ENCODE assay signal across 21 cellular contexts in genomic region chr7:78345293-78345692, GRCh38.
DNase-seq lines count a peak whose midpoint lies in the region; ATAC-seq, FAIRE-seq and TF ChIP-seq lines count a peak whose summit lies in the region.
"Had no signal": no experiment of that assay in that cellular context is flagged by ENCODE, and none has a peak within 500 bp of the region (broad histone marks: within the 10 kb centered on the region; RNA-seq: fewer than 3 reads in every experiment).

No MANE protein-coding gene starts in this region.

- FAIRE-seq in kidney (lab: Jason Lieb, UNC), result no peak
- FAIRE-seq: G401.6, GM12892, GM19239, HepG2, HTR-8/SVneo had no signal

- no peak overlapping the region for H3K4me2 ChIP-seq in SK-N-SH
- H3K4me2 ChIP-seq: BLaER1 treated with 17β-estradiol and CSF1 and Interleukin-3, amounts not matched to agents 10 nM and 100 nM had no signal

- no peaks in the 10 kb centered on the region for H3F3A ChIP-seq in SK-N-SH (replicated peaks; ENCODE audit: insufficient read depth)

- no peaks in the 10 kb centered on the region for H3K79me2 ChIP-seq in SK-N-SH (ENCODE audit: insufficient read depth)

- H3K4me1 Mint-ChIP-seq in CD8-positive, alpha-beta T cell (ENCODE audit: low read depth), result no peaks in the 10 kb centered on the region
- H3K4me1 Mint-ChIP-seq: CD4-positive, CD25-positive, alpha-beta regulatory T cell had no signal

- no peaks in the 10 kb centered on the region for H3K27me3 ChIP-seq in cardiac muscle cell
- H3K27me3 ChIP-seq in SK-N-SH (ENCODE audit: insufficient read depth), result no peaks in the 10 kb centered on the region
- no peaks in the 10 kb centered on the region for H3K27me3 ChIP-seq in tibial artery
- H3K27me3 ChIP-seq in CD8-positive, alpha-beta T cell (ENCODE audit: insufficient read depth, low read length), result no peaks in the 10 kb centered on the region
- H3K27me3 ChIP-seq: BLaER1 treated with 17β-estradiol and CSF1 and Interleukin-3, amounts not matched to agents 10 nM and 100 nM had no signal

- 81% methylated on average over 13 of the region's 13 CpGs for WGBS in SK-N-SH (ENCODE audit: low lambda C conversion rate)

- no peak overlapping the region for H2AFZ ChIP-seq in SK-N-SH (ENCODE audit: low read depth)

- POLR2A ChIA-PET in SK-N-SH (lab: Yijun Ruan, JAX), result no interaction called here
- POLR2A ChIA-PET in CD8-positive, alpha-beta T cell (lab: Charles Lee), result no interaction called here

- H3K36me3 ChIP-seq in cardiac muscle cell (no peaks in the 10 kb centered on the region), SK-N-SH (replicated peaks in 1 of 2; ENCODE audit: control insufficient read depth in 1 of 2, insufficient read depth in 2 of 2, low read length in 1 of 2) (no peaks in the 10 kb centered on the region), kidney (ENCODE audit: control insufficient read depth in 1 of 2, insufficient read depth in 2 of 2, low read length in 2 of 2) (no peaks in the 10 kb centered on the region), tibial artery (peaks cover 0 to 7% (median 5%) of the 10 kb centered on the region in 3 donors)
- H3K36me3 ChIP-seq in CD8-positive, alpha-beta T cell (ENCODE audit: insufficient read depth, low read length), result no peaks in the 10 kb centered on the region
- H3K36me3 ChIP-seq: BLaER1 treated with 17β-estradiol and CSF1 and Interleukin-3, amounts not matched to agents 10 nM and 100 nM had no signal

- no peak for TF ChIP-seq CTCF in cardiac muscle cell (IDR thresholded peaks at IDR 0.05; ENCODE audit: low read depth, low read length)
- no peak for TF ChIP-seq CTCF in SK-N-SH (IDR thresholded peaks at IDR 0.05)
- TF ChIP-seq CTCF in kidney (IDR thresholded peaks at IDR 0.05; ENCODE audit: borderline replicate concordance, extremely low read depth, insufficient read depth), result no peak
- no peak for TF ChIP-seq CTCF in tibial artery (IDR thresholded peaks at IDR 0.05)
- no peak for TF ChIP-seq CTCF in CD8-positive, alpha-beta T cell (IDR thresholded peaks at IDR 0.05)

- H3K4me3 Mint-ChIP-seq in CD8-positive, alpha-beta T cell, result no peak overlapping the region
- H3K4me3 Mint-ChIP-seq: CD4-positive, CD25-positive, alpha-beta regulatory T cell; HFFc6 had no signal

- DNase-seq in cardiac muscle cell (ENCODE audit: low read depth in 1 of 2, low spot score in 1 of 2) (no peak), left cardiac atrium (no peak), SK-N-SH (peak; percentile 33), kidney (peak; percentile 61), tibial artery (no peak), Ammon's horn (ENCODE audit: low spot score) (no peak), SKM-1 (lab: John Stamatoyannopoulos, UW; ENCODE audit: unreplicated experiment) (no peak)
- DNase-seq in CD8-positive, alpha-beta T cell, result no peak
- DNase-seq: AML-193; Calu3; CD4-positive, CD25-positive, alpha-beta regulatory T cell; DMS 273 treated with DMSO at 0.1 percent for 48 hours; H7; HFFc6 had no signal

- H3K36me3 Mint-ChIP-seq in CD8-positive, alpha-beta T cell, result no peaks in the 10 kb centered on the region
- H3K36me3 Mint-ChIP-seq: CD4-positive, CD25-positive, alpha-beta regulatory T cell had no signal

- H3K9me3 ChIP-seq in cardiac muscle cell (ENCODE audit: low read depth) (no peaks in the 10 kb centered on the region), SK-N-SH (no peaks in the 10 kb centered on the region), kidney (ENCODE audit: control insufficient read depth in 1 of 2, low read length in 2 of 2) (no peaks in the 10 kb centered on the region), tibial artery (no peaks in the 10 kb centered on the region)
- H3K9me3 ChIP-seq in CD8-positive, alpha-beta T cell (ENCODE audit: low read length), result no peaks in the 10 kb centered on the region
- H3K9me3 ChIP-seq: BLaER1 treated with 17β-estradiol and CSF1 and Interleukin-3, amounts not matched to agents 10 nM and 100 nM had no signal

- intact Hi-C loops in left cardiac atrium (cut with DNase I), result no loop called here
- intact Hi-C loops in kidney (cut with DNase I), result no loop called here
- intact Hi-C loops in tibial artery (cut with DNase I; ENCODE audit: low total_unique reads), result no loop called here
- intact Hi-C loops in CD8-positive, alpha-beta T cell (cut with DNase I, micrococcal nuclease), result no loop called here

- peak overlapping the region; percentile 38 for H3K27ac ChIP-seq in cardiac muscle cell
- H3K27ac ChIP-seq in SK-N-SH (ENCODE audit: low read depth in 2 of 2, low read length in 1 of 2), result peak overlapping the region in 1 of 2 experiments; percentile 14; a peak in 1 of 4 replicates
- H3K27ac ChIP-seq in kidney (ENCODE audit: low read depth in 2 of 2, low read length in 2 of 2), result no peak overlapping the region
- H3K27ac ChIP-seq in tibial artery, result peak overlapping the region; percentile 36 to 64
- no peak overlapping the region for H3K27ac ChIP-seq in CD8-positive, alpha-beta T cell (ENCODE audit: low read depth, low read length)
- H3K27ac ChIP-seq: 22Rv1; BLaER1 treated with 17β-estradiol and CSF1 and Interleukin-3, amounts not matched to agents 10 nM and 100 nM had no signal

- no peak overlapping the region for H3K27ac Mint-ChIP-seq in CD8-positive, alpha-beta T cell
- H3K27ac Mint-ChIP-seq: CD4-positive, CD25-positive, alpha-beta regulatory T cell; HFFc6 had no signal

- H3K27me3 Mint-ChIP-seq in CD8-positive, alpha-beta T cell (ENCODE audit: low read depth), result no peaks in the 10 kb centered on the region

- CTCF ChIA-PET in SK-N-SH (lab: Yijun Ruan, JAX), result interaction anchor here (1.1 to 1.2 kb wide), 2 partner anchors 20 to 325 kb away, joined by 3 to 6 read pairs; no protein-coding TSS in a partner anchor
- CTCF ChIA-PET in CD8-positive, alpha-beta T cell (lab: Charles Lee), result no interaction called here

- H3K4me1 ChIP-seq in cardiac muscle cell (ENCODE audit: low read depth) (peaks cover 25% of the 10 kb centered on the region), SK-N-SH (ENCODE audit: control insufficient read depth in 1 of 2, insufficient read depth in 2 of 2, low read depth in 1 of 2, low read length in 1 of 2) (peaks cover 0 to 12% of the 10 kb centered on the region in 2 experiments; a peak in 2 of 4 replicates), kidney (ENCODE audit: control insufficient read depth in 1 of 2, insufficient read depth in 1 of 2, low read depth in 1 of 2, low read length in 2 of 2) (no peaks in the 10 kb centered on the region), tibial artery (peaks cover 0 to 25% (median 6%) of the 10 kb centered on the region in 4 donors)
- no peaks in the 10 kb centered on the region for H3K4me1 ChIP-seq in CD8-positive, alpha-beta T cell (ENCODE audit: insufficient read depth, low read length)
- H3K4me1 ChIP-seq: BLaER1 treated with 17β-estradiol and CSF1 and Interleukin-3, amounts not matched to agents 10 nM and 100 nM had no signal

- no peak overlapping the region for H3K4me3 ChIP-seq in cardiac muscle cell
- no peak overlapping the region for H3K4me3 ChIP-seq in SK-N-SH (ENCODE audit: low read depth in 2 of 2, low read length in 1 of 2)
- H3K4me3 ChIP-seq in kidney (ENCODE audit: low read length in 2 of 2), result no peak overlapping the region
- no peak overlapping the region for H3K4me3 ChIP-seq in tibial artery
- H3K4me3 ChIP-seq in CD8-positive, alpha-beta T cell (ENCODE audit: low read depth, low read length), result no peak overlapping the region
- H3K4me3 ChIP-seq: BLaER1 treated with 17β-estradiol and CSF1 and Interleukin-3, amounts not matched to agents 10 nM and 100 nM had no signal

- H3K9ac ChIP-seq in SK-N-SH (no peak overlapping the region), kidney (ENCODE audit: low read length in 2 of 2) (no peak overlapping the region)
- H3K9ac ChIP-seq: BLaER1 treated with 17β-estradiol and CSF1 and Interleukin-3, amounts not matched to agents 10 nM and 100 nM had no signal

- H4K20me1 ChIP-seq in SK-N-SH (ENCODE audit: insufficient read depth), result no peaks in the 10 kb centered on the region
- H4K20me1 ChIP-seq: BLaER1 treated with 17β-estradiol and CSF1 and Interleukin-3, amounts not matched to agents 10 nM and 100 nM had no signal

- no peak for TF ChIP-seq RAD21 in SK-N-SH (IDR thresholded peaks at IDR 0.05; ENCODE audit: low read length)

- TF ChIP-seq EP300 in SK-N-SH (IDR thresholded peaks at IDR 0.05; ENCODE audit: borderline replicate concordance in 1 of 2, low read depth in 1 of 2, low read length in 1 of 2), result no peak

- no peaks in the 10 kb centered on the region for H3K9me3 Mint-ChIP-seq in CD8-positive, alpha-beta T cell
- H3K9me3 Mint-ChIP-seq: CD4-positive, CD25-positive, alpha-beta regulatory T cell; HFFc6 had no signal

- ATAC-seq in left cardiac atrium, result no peak
- no peak for ATAC-seq in CD8-positive, alpha-beta T cell
- ATAC-seq: HepG2 had no signal

- H3K9me2 ChIP-seq in SK-N-SH, result no peaks in the 10 kb centered on the region

TF ChIP-seq in SK-N-SH, 30 proteins besides CTCF, POLR2A, EP300 and RAD21 (continues in another document):
- no peak for TF ChIP-seq IRF3 (IDR thresholded peaks at IDR 0.05; ENCODE audit: low read depth, low read length)
- TF ChIP-seq TCF12 (IDR thresholded peaks at IDR 0.05), result no peak
- TF ChIP-seq NRF1 (IDR thresholded peaks at IDR 0.05; ENCODE audit: low read depth, low read length), result no peak
- TF ChIP-seq TEAD4 (IDR thresholded peaks at IDR 0.05; ENCODE audit: borderline replicate concordance, insufficient read depth), result no peak
- no peak for TF ChIP-seq SMC3 (IDR thresholded peaks at IDR 0.05; ENCODE audit: low read depth, low read length)
- no peak for TF ChIP-seq NFIC (IDR thresholded peaks at IDR 0.05; ENCODE audit: borderline replicate concordance)
- TF ChIP-seq EZH2phosphoT487 (IDR thresholded peaks at IDR 0.05; ENCODE audit: borderline replicate concordance, low read depth), result no peak
- TF ChIP-seq SIN3A (IDR thresholded peaks at IDR 0.05; ENCODE audit: borderline replicate concordance, low read depth, low read length), result no peak
- no peak for TF ChIP-seq FOXJ3 (CRISPR knock-in tag; IDR thresholded peaks at IDR 0.05)
- TF ChIP-seq GATA2 (CRISPR knock-in tag; IDR thresholded peaks at IDR 0.05), result no peak

Comparison
In these comparisons a context has a peak if more than half of its experiments do, and no peak if none do; other contexts are left out.
1. DNase-seq: peak in SK-N-SH (single experiment) and kidney (single experiment); none in cardiac muscle cell (0 of 2), left cardiac atrium (single experiment), tibial artery (0 of 2), CD8-positive, alpha-beta T cell (0 of 7), Ammon's horn (single experiment) and SKM-1 (single experiment).
2. H3K27ac ChIP-seq: peak in cardiac muscle cell (single experiment) and tibial artery (2 of 2); none in kidney (0 of 2) and CD8-positive, alpha-beta T cell (single experiment).